In genomic region chr2:43818761-43819160, GRCh38 we compare ENCODE assay signal across 11 cellular contexts. TPM values are rescaled to one million over a fixed set of nuclear protein-coding genes. Genes with fewer than 3 reads are reported as not detected.
DNase-seq lines count a peak whose midpoint lies in the region; ATAC-seq and TF ChIP-seq lines count a peak whose summit lies in the region.
"Had no signal": no experiment of that assay in that cellular context is flagged by ENCODE, and none has a peak within 500 bp of the region (broad histone marks: within the 10 kb centered on the region; RNA-seq: fewer than 3 reads in every experiment).

No MANE protein-coding gene starts in this region.

- no peak for TF ChIP-seq CTCF in colonic mucosa (IDR thresholded peaks at IDR 0.05)

- H3K4me1 Mint-ChIP-seq in activated T-cell treated with anti-CD3 and anti-CD28 coated beads, Interleukin-2, amount 50 U/mL, for 72 hours (ENCODE audit: low read depth): peaks cover 8% of the 10 kb centered on the region

- H3K27me3 ChIP-seq in colonic mucosa: no peaks in the 10 kb centered on the region
- H3K27me3 ChIP-seq: BLaER1 treated with 17β-estradiol and CSF1 and Interleukin-3, amounts not matched to agents 10 nM and 100 nM had no signal

- DNase-seq in activated T-cell treated with anti-CD3 and anti-CD28 coated beads, Interleukin-2, amount 50 U/mL, for 72 hours: peak; percentile 21 to 27
- DNase-seq in activated T-cell treated with anti-CD3 and anti-CD28 coated beads for 4 hours: no peak
- DNase-seq in NOMO-1 treated with dmso at 0.1 percent for 144 hours (lab: John Stamatoyannopoulos, UW; ENCODE audit: unreplicated experiment): peak; percentile 55
- DNase-seq in colonic mucosa: peak; percentile 81
- peak; percentile 5 to 13 for DNase-seq in stimulated activated CD8-positive, alpha-beta memory T cell treated with anti-CD3 and anti-CD28 coated beads, Interleukin-2, amount 100 ng/mL, for 48 hours (ENCODE audit: low read depth in 2 of 2)
- no peak for DNase-seq in GM19238 (ENCODE audit: insufficient read length, low spot score)
- no peak for DNase-seq in putamen (ENCODE audit: low spot score)
- DNase-seq in NCI-H2196 (lab: John Stamatoyannopoulos, UW; ENCODE audit: unreplicated experiment): no peak
- DNase-seq: activated CD8-positive, alpha-beta memory T cell treated with anti-CD3 and anti-CD28 coated beads, Interleukin-2, amount 50 U/mL, for 4 hours; NK-92 treated with Interleukin-12 subunit alpha and Interleukin-12 subunit beta, amount 100 ng/mL, for 24 hours had no signal

- H3K9me3 ChIP-seq in colonic mucosa: no peaks in the 10 kb centered on the region
- H3K9me3 ChIP-seq: BLaER1 treated with 17β-estradiol and CSF1 and Interleukin-3, amounts not matched to agents 10 nM and 100 nM had no signal

- peaks cover 31% of the 10 kb centered on the region for H3K27me3 Mint-ChIP-seq in activated T-cell treated with anti-CD3 and anti-CD28 coated beads, Interleukin-2, amount 50 U/mL, for 72 hours (ENCODE audit: low read depth)

- peaks cover 1 to 3% of the 10 kb centered on the region in 2 donors for H3K9me3 Mint-ChIP-seq in activated T-cell treated with anti-CD3 and anti-CD28 coated beads, Interleukin-2, amount 50 U/mL, for 72 hours

- peak overlapping the region; percentile 74 for H3K27ac ChIP-seq in colonic mucosa
- H3K27ac ChIP-seq: BLaER1 treated with 17β-estradiol and CSF1 and Interleukin-3, amounts not matched to agents 10 nM and 100 nM had no signal

- intact Hi-C loops in colonic mucosa (cut with DNase I): no loop called here

- no peak overlapping the region for H3K27ac Mint-ChIP-seq in activated T-cell treated with anti-CD3 and anti-CD28 coated beads, Interleukin-2, amount 50 U/mL, for 72 hours

- H3K4me3 ChIP-seq in colonic mucosa: no peak overlapping the region
- H3K4me3 ChIP-seq: BLaER1 treated with 17β-estradiol and CSF1 and Interleukin-3, amounts not matched to agents 10 nM and 100 nM had no signal

- H3K9ac ChIP-seq in colonic mucosa (ENCODE audit: low read depth in 2 of 2, low read length in 2 of 2): no peak overlapping the region
- H3K9ac ChIP-seq: BLaER1 treated with 17β-estradiol and CSF1 and Interleukin-3, amounts not matched to agents 10 nM and 100 nM had no signal

- ATAC-seq in activated T-cell treated with anti-CD3 and anti-CD28 coated beads, Interleukin-2, amount 50 U/mL, for 72 hours (replicated peaks in 1 of 2): peak; percentile 51 to 74

- H3K36me3 ChIP-seq in colonic mucosa: no peaks in the 10 kb centered on the region
- H3K36me3 ChIP-seq: BLaER1 treated with 17β-estradiol and CSF1 and Interleukin-3, amounts not matched to agents 10 nM and 100 nM had no signal

- H3K4me3 Mint-ChIP-seq in activated T-cell treated with anti-CD3 and anti-CD28 coated beads, Interleukin-2, amount 50 U/mL, for 72 hours: peak overlapping the region in 1 of 2 donors; percentile 18

- H3K4me1 ChIP-seq in colonic mucosa: no peaks in the 10 kb centered on the region

- peaks cover 0 to 2% of the 10 kb centered on the region in 2 donors for H3K36me3 Mint-ChIP-seq in activated T-cell treated with anti-CD3 and anti-CD28 coated beads, Interleukin-2, amount 50 U/mL, for 72 hours (ENCODE audit: insufficient read depth in 2 of 2)

RNA-seq across cellular contexts. Expression of gene ABCG5, which starts 19.9 kb away (rescaled TPM):
- not detected for total RNA-seq in activated T-cell treated with anti-CD3 and anti-CD28 coated beads, Interleukin-2, amount 50 U/mL, for 72 hours
- under 1 TPM in 1 of 2 donors, not detected in 1; 0.29 TPM for total RNA-seq in colonic mucosa

RNA-seq across cellular contexts. Expression of gene ABCG8, which starts 20.0 kb away (rescaled TPM):
- total RNA-seq in activated T-cell treated with anti-CD3 and anti-CD28 coated beads, Interleukin-2, amount 50 U/mL, for 72 hours: not detected
- total RNA-seq in colonic mucosa: under 1 TPM; 0.12 to 0.48 TPM

RNA-seq across cellular contexts. Expression of gene DYNC2LI1, which starts 44.9 kb away (rescaled TPM):
- total RNA-seq in activated T-cell treated with anti-CD3 and anti-CD28 coated beads, Interleukin-2, amount 50 U/mL, for 72 hours: 10 to 100 TPM; 31.9 to 34.6 TPM
- 10 to 100 TPM in 1 of 2 donors, 1 to 10 TPM in 1; 8.1 to 17.2 TPM for total RNA-seq in colonic mucosa

Comparison
In these comparisons a context has a peak if more than half of its experiments do, and no peak if none do; other contexts are left out.
1. DNase-seq: peak in activated T-cell treated with anti-CD3 and anti-CD28 coated beads, Interleukin-2, amount 50 U/mL, for 72 hours (2 of 2), NOMO-1 treated with dmso at 0.1 percent for 144 hours (single experiment), colonic mucosa (single experiment) and stimulated activated CD8-positive, alpha-beta memory T cell treated with anti-CD3 and anti-CD28 coated beads, Interleukin-2, amount 100 ng/mL, for 48 hours (2 of 2); none in activated T-cell treated with anti-CD3 and anti-CD28 coated beads for 4 hours (single experiment), GM19238 (single experiment), putamen (single experiment) and NCI-H2196 (single experiment).